Comparison of ENCODE assay signal across 16 cellular contexts in genomic region chr5:6649186-6649585, GRCh38.
"Had no signal": no experiment of that assay in that cellular context is flagged by ENCODE, and none has a peak within 500 bp of the region (broad histone marks: within the 10 kb centered on the region; RNA-seq: fewer than 3 reads in every experiment).

No MANE protein-coding gene starts in this region.

- H3K36me3 ChIP-seq: pancreas had no signal

- H3K9me3 ChIP-seq: ascending aorta, pancreas, suprapubic skin, upper lobe of left lung had no signal

- ATAC-seq: pancreas; stimulated activated naive CD8-positive, alpha-beta T cell treated with anti-CD3 and anti-CD28 coated beads, Interleukin-15, Interleukin-2, amounts not matched to agents 100 U/mL and 50 U/mL, for 24 hours had no signal

- H3K27me3 ChIP-seq: ascending aorta, pancreas, suprapubic skin, upper lobe of left lung had no signal

- FAIRE-seq: bronchial epithelial cell, islet of Langerhans, pancreas had no signal

- DNase-seq: activated CD4-positive, alpha-beta T cell treated with anti-CD3 and anti-CD28 coated beads for 4 hours; activated naive CD4-positive, alpha-beta T cell; endodermal cell; erythroblast; hypothalamus; left ventricle myocardium inferior; stimulated activated CD4-positive, alpha-beta T cell treated with anti-CD3 and anti-CD28 coated beads, Interleukin-4, amount 100 ng/mL, for 1 hour; stimulated activated CD8-positive, alpha-beta memory T cell treated with anti-CD3 and anti-CD28 coated beads, Interleukin-4, amount 100 ng/mL, for 48 hours; stimulated activated naive CD8-positive, alpha-beta T cell treated with anti-CD3 and anti-CD28 coated beads, Interleukin-15, Interleukin-2, amounts not matched to agents 100 U/mL and 50 U/mL, for 24 hours; upper lobe of left lung had no signal

- H3K27ac ChIP-seq: ascending aorta, left ventricle myocardium inferior, pancreas, suprapubic skin, upper lobe of left lung, VCaP had no signal

- H3K4me1 ChIP-seq: ascending aorta, left ventricle myocardium inferior, pancreas, suprapubic skin, upper lobe of left lung had no signal

- H3K4me3 ChIP-seq: ascending aorta, left ventricle myocardium inferior, pancreas, suprapubic skin, upper lobe of left lung had no signal
